In the genomic region with DNA sequence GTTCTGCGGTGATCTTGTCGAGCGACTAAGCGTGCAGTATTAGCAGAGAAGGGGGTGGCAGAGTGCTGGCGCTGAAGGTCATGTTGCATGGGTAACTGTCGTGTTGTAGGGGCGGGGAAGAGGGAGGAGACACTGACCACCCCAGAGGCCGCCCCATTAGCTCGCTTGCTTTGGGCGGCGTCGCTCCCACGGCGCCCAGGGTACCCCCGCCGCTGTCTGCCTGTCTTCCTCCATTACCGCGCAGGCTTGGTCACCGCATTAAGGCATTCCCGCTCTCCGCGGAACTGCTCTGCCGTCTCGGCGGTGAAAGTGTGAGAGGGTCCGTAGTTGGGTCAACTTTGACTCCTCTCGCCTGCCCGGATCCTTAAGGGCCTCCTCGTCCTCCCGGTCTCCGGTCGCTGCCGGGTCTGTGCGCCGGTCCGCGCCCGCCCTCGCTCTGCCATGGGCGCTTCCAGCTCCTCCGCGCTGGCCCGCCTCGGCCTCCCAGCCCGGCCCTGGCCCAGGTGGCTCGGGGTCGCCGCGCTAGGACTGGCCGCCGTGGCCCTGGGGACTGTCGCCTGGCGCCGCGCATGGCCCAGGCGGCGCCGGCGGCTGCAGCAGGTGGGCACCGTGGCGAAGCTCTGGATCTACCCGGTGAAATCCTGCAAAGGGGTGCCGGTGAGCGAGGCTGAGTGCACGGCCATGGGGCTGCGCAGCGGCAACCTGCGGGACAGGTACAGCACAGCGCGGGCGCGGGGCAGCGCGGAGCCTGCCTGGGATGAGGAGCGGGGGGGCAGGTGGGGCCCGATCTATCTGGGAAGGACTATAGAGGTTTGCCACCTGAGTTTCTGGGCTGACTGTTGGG, we compare ENCODE assay signal across 1 cellular context.
TF ChIP-seq lines count a peak whose summit lies in the region.

TSS of gene MTARC2 (plus strand) at position 232 of the 844 bp plus-strand sequence. CDS start at position 442, 210 bp downstream.

TF ChIP-seq in HepG2, 621 proteins besides CTCF, POLR2A, EP300 and RAD21 (continued from another document):
- TF ChIP-seq ZNF18 (CRISPR knock-in tag; IDR thresholded peaks at IDR 0.05; ENCODE audit: insufficient replicate concordance) (no peak), SIN3A (IDR thresholded peaks at IDR 0.05; ENCODE audit: borderline replicate concordance, low read depth, low read length) (peak; percentile 67; the same call in 1 of the 2 replicates), RERE (CRISPR knock-in tag; IDR thresholded peaks at IDR 0.05; ENCODE audit: low read depth) (peak; percentile 29; the same call in 1 of the 2 replicates), ZNF468 (CRISPR knock-in tag; IDR thresholded peaks at IDR 0.05) (0 out of 2 replicates have a peak, but pooled peaks have one; percentile 77), ZNF709 (CRISPR knock-in tag; IDR thresholded peaks at IDR 0.05) (peak; percentile 53; the same call in 1 of the 2 replicates), ZNF282 (IDR thresholded peaks at IDR 0.05; ENCODE audit: partially characterized antibody) (no peak), BORCS8-MEF2B (CRISPR knock-in tag; IDR thresholded peaks at IDR 0.05) (peak; percentile 75), ZNF672 (CRISPR knock-in tag; IDR thresholded peaks at IDR 0.05) (0 out of 2 replicates have a peak, but pooled peaks have one; percentile 73), HMGXB3 (CRISPR knock-in tag; IDR thresholded peaks at IDR 0.05; ENCODE audit: borderline replicate concordance) (peak; percentile 61; the same call in 1 of the 2 replicates), THAP11 (CRISPR knock-in tag; IDR thresholded peaks at IDR 0.05) (peak; percentile 12; the same call in 1 of the 2 replicates), ZNF780A (CRISPR knock-in tag; IDR thresholded peaks at IDR 0.05) (0 out of 2 replicates have a peak, but pooled peaks have one; percentile 88), ZNF33B (CRISPR knock-in tag; IDR thresholded peaks at IDR 0.05) (no peak; the same call in 1 of the 2 replicates), CEBPB (IDR thresholded peaks at IDR 0.05; ENCODE audit: borderline replicate concordance, low read depth, low read length) (no peak), TAF1 (CRISPR knock-in tag; IDR thresholded peaks at IDR 0.05) (peak; percentile 89)
- TF ChIP-seq, protein P1, sequence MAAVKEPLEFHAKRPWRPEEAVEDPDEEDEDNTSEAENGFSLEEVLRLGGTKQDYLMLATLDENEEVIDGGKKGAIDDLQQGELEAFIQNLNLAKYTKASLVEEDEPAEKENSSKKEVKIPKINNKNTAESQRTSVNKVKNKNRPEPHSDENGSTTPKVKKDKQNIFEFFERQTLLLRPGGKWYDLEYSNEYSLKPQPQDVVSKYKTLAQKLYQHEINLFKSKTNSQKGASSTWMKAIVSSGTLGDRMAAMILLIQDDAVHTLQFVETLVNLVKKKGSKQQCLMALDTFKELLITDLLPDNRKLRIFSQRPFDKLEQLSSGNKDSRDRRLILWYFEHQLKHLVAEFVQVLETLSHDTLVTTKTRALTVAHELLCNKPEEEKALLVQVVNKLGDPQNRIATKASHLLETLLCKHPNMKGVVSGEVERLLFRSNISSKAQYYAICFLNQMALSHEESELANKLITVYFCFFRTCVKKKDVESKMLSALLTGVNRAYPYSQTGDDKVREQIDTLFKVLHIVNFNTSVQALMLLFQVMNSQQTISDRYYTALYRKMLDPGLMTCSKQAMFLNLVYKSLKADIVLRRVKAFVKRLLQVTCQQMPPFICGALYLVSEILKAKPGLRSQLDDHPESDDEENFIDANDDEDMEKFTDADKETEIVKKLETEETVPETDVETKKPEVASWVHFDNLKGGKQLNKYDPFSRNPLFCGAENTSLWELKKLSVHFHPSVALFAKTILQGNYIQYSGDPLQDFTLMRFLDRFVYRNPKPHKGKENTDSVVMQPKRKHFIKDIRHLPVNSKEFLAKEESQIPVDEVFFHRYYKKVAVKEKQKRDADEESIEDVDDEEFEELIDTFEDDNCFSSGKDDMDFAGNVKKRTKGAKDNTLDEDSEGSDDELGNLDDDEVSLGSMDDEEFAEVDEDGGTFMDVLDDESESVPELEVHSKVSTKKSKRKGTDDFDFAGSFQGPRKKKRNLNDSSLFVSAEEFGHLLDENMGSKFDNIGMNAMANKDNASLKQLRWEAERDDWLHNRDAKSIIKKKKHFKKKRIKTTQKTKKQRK (IDR thresholded peaks at IDR 0.05; ENCODE audit: low read length) = no peak
- TF ChIP-seq, protein P2, sequence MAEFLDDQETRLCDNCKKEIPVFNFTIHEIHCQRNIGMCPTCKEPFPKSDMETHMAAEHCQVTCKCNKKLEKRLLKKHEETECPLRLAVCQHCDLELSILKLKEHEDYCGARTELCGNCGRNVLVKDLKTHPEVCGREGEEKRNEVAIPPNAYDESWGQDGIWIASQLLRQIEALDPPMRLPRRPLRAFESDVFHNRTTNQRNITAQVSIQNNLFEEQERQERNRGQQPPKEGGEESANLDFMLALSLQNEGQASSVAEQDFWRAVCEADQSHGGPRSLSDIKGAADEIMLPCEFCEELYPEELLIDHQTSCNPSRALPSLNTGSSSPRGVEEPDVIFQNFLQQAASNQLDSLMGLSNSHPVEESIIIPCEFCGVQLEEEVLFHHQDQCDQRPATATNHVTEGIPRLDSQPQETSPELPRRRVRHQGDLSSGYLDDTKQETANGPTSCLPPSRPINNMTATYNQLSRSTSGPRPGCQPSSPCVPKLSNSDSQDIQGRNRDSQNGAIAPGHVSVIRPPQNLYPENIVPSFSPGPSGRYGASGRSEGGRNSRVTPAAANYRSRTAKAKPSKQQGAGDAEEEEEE (CRISPR knock-in tag; IDR thresholded peaks at IDR 0.05; ENCODE audit: borderline replicate concordance) = no peak
- TF ChIP-seq, protein P3, sequence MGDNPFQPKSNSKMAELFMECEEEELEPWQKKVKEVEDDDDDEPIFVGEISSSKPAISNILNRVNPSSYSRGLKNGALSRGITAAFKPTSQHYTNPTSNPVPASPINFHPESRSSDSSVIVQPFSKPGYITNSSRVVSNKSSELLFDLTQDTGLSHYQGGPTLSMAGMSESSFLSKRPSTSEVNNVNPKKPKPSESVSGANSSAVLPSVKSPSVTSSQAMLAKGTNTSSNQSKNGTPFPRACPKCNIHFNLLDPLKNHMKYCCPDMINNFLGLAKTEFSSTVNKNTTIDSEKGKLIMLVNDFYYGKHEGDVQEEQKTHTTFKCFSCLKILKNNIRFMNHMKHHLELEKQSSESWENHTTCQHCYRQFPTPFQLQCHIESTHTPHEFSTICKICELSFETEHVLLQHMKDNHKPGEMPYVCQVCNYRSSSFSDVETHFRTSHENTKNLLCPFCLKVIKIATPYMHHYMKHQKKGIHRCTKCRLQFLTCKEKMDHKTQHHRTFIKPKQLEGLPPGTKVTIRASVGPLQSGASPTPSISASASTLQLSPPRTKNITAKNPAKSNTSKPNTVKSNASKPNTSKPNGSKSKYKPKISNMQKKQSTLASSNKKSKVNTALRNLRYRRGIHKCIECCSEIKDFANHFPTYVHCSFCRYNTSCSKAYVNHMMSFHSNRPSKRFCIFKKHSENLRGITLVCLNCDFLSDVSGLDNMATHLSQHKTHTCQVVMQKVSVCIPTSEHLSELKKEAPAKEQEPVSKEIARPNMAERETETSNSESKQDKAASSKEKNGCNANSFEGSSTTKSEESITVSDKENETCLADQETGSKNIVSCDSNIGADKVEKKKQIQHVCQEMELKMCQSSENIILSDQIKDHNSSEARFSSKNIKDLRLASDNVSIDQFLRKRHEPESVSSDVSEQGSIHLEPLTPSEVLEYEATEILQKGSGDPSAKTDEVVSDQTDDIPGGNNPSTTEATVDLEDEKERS (CRISPR knock-in tag; IDR thresholded peaks at IDR 0.05) = 0 out of 2 replicates have a peak, but pooled peaks have one; percentile 22
